Comparison of ENCODE assay signal across 1 cellular context in the genomic region with DNA sequence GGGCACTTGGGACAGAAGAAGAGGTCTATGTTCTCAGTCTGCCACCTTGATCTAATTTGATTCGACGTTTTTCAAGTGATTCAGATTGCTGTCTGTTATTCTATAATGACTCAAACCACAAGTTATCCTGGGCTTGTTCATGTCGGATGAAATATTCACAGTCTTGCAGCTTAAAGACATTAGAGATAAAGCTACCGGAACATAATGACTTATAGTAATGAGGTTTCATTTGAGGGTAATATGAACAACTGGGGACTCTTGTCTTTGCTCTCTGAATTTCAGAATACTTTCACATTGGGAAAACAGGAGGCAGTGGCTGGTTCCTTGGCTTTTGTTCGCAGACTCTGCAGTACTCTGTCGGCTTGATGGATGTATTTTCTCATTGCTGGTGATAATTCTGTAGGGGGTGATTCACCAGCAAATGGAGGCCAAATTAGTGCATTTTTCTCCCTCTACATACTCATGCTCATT.
TF ChIP-seq lines count a peak whose summit lies in the region.

No MANE protein-coding gene starts in this region.

TF ChIP-seq in GM23338, 12 proteins besides CTCF, POLR2A, EP300 and RAD21 (continued from another document):
- no peak for TF ChIP-seq ZNF462 (CRISPR knock-in tag; IDR thresholded peaks at IDR 0.05)
- TF ChIP-seq ETS1 (IDR thresholded peaks at IDR 0.05): no peak
- no peak for TF ChIP-seq CREB1 (CRISPR knock-in tag; IDR thresholded peaks at IDR 0.05; ENCODE audit: low read depth)
- no peak for TF ChIP-seq ZNF114 (CRISPR knock-in tag; IDR thresholded peaks at IDR 0.05)
- no peak for TF ChIP-seq NANOG (IDR thresholded peaks at IDR 0.05; ENCODE audit: borderline replicate concordance)
- TF ChIP-seq ZNF331 (CRISPR knock-in tag; IDR thresholded peaks at IDR 0.05; ENCODE audit: low read depth): no peak
- no peak for TF ChIP-seq STAT1 (IDR thresholded peaks at IDR 0.05; ENCODE audit: unreplicated experiment)
